Comparison of ENCODE assay signal across 8 cellular contexts in genomic region chr10:130195746-130196294, GRCh38.
"Had no signal": no experiment of that assay in that cellular context is flagged by ENCODE, and none has a peak within 500 bp of the region (broad histone marks: within the 10 kb centered on the region; RNA-seq: fewer than 3 reads in every experiment).

No MANE protein-coding gene starts in this region.

- H3K27ac ChIP-seq: GM23248, KMS-11 had no signal

- H3K4me1 ChIP-seq: HAP-1 had no signal

- H3K27ac Mint-ChIP-seq: HFFc6 had no signal

- H3K4me2 ChIP-seq: KMS-11 had no signal

- H3K9me3 Mint-ChIP-seq: HFFc6 had no signal

- H3K36me3 ChIP-seq: HAP-1 had no signal

- ATAC-seq: HCT116 had no signal

- H2AFZ ChIP-seq: GM23248 had no signal

- H3K9me3 ChIP-seq: HAP-1 had no signal

- H3K9ac ChIP-seq: GM23248, KMS-11 had no signal

- H3K4me3 Mint-ChIP-seq: HFFc6 had no signal

- DNase-seq: GM23248, GOT3, HFFc6, IMR-90, KBM-7 had no signal

- H3K4me3 ChIP-seq: GM23248, HAP-1 had no signal
